14 cellular contexts compared by ENCODE assay signal in genomic region chr17:21279582-21279981, GRCh38. TPM values are rescaled to one million over a fixed set of nuclear protein-coding genes. Genes with fewer than 3 reads are reported as not detected.
DNase-seq lines count a peak whose midpoint lies in the region; ATAC-seq, FAIRE-seq and TF ChIP-seq lines count a peak whose summit lies in the region.
"Had no signal": no experiment of that assay in that cellular context is flagged by ENCODE, and none has a peak within 500 bp of the region (broad histone marks: within the 10 kb centered on the region; RNA-seq: fewer than 3 reads in every experiment).

No MANE protein-coding gene starts in this region.

- DNase-seq in activated naive CD4-positive, alpha-beta T cell treated with anti-CD3 and anti-CD28 coated beads, Interleukin-2, amount 10 ng/mL, durations not matched to agents 7 days and 5 days: no peak
- DNase-seq in activated naive CD4-positive, alpha-beta T cell treated with Interleukin-2 at 50 U/mL for 16 hours: no peak
- DNase-seq in T-helper 17 cell: no peak
- DNase-seq in glutamatergic neuron: no peak
- no peak for DNase-seq in stimulated activated effector memory CD8-positive, alpha-beta T cell treated with anti-CD3 and anti-CD28 coated beads, Interleukin-12 subunit alpha, Interleukin-12 subunit beta, amount 100 ng/mL, for 72 hours (ENCODE audit: low spot score in 2 of 2)
- DNase-seq in H54 (ENCODE audit: insufficient read length, low spot score): no peak
- DNase-seq in NCI-H526 treated with DMSO at 0.1 percent for 48 hours (lab: John Stamatoyannopoulos, UW): no peak
- no peak for DNase-seq in SKM-1 (lab: John Stamatoyannopoulos, UW; ENCODE audit: unreplicated experiment)
- DNase-seq: cortex of kidney, NCI-H187 treated with DMSO at 0.1 percent for 48 hours had no signal

- H3K36me3 Mint-ChIP-seq in activated naive CD4-positive, alpha-beta T cell treated with anti-CD3 and anti-CD28 coated beads, Interleukin-2, amount 10 ng/mL, durations not matched to agents 7 days and 5 days: no peaks in the 10 kb centered on the region
- H3K36me3 Mint-ChIP-seq in T-helper 17 cell (ENCODE audit: low read depth) (no peaks in the 10 kb centered on the region), glutamatergic neuron (ENCODE audit: unreplicated experiment) (no peaks in the 10 kb centered on the region)
- no peaks in the 10 kb centered on the region for H3K36me3 Mint-ChIP-seq in stimulated activated effector memory CD8-positive, alpha-beta T cell treated with anti-CD3 and anti-CD28 coated beads, Interleukin-12 subunit alpha, Interleukin-12 subunit beta, amount 100 ng/mL, for 72 hours

- no peak for FAIRE-seq in H54 (lab: Jason Lieb, UNC)
- FAIRE-seq: astrocyte had no signal

- peaks cover 18% of the 10 kb centered on the region for H3K27me3 Mint-ChIP-seq in activated naive CD4-positive, alpha-beta T cell treated with anti-CD3 and anti-CD28 coated beads, Interleukin-2, amount 10 ng/mL, durations not matched to agents 7 days and 5 days
- H3K27me3 Mint-ChIP-seq in T-helper 17 cell: no peaks in the 10 kb centered on the region
- H3K27me3 Mint-ChIP-seq in glutamatergic neuron (ENCODE audit: unreplicated experiment): peaks cover 23% of the 10 kb centered on the region

- no peaks in the 10 kb centered on the region for H3K9me3 Mint-ChIP-seq in activated naive CD4-positive, alpha-beta T cell treated with anti-CD3 and anti-CD28 coated beads, Interleukin-2, amount 10 ng/mL, durations not matched to agents 7 days and 5 days
- H3K9me3 Mint-ChIP-seq in glutamatergic neuron (ENCODE audit: unreplicated experiment): peaks cover 29% of the 10 kb centered on the region
- H3K9me3 Mint-ChIP-seq in stimulated activated effector memory CD8-positive, alpha-beta T cell treated with anti-CD3 and anti-CD28 coated beads, Interleukin-12 subunit alpha, Interleukin-12 subunit beta, amount 100 ng/mL, for 72 hours: no peaks in the 10 kb centered on the region

- H3K4me1 Mint-ChIP-seq in activated naive CD4-positive, alpha-beta T cell treated with anti-CD3 and anti-CD28 coated beads, Interleukin-2, amount 10 ng/mL, durations not matched to agents 7 days and 5 days: peaks cover 67% of the 10 kb centered on the region
- H3K4me1 Mint-ChIP-seq in T-helper 17 cell (peaks cover 47% of the 10 kb centered on the region), glutamatergic neuron (ENCODE audit: low read depth, unreplicated experiment) (peaks cover 21% of the 10 kb centered on the region)
- H3K4me1 Mint-ChIP-seq in stimulated activated effector memory CD8-positive, alpha-beta T cell treated with anti-CD3 and anti-CD28 coated beads, Interleukin-12 subunit alpha, Interleukin-12 subunit beta, amount 100 ng/mL, for 72 hours: peaks cover 54% of the 10 kb centered on the region

- TF ChIP-seq POLR2A in H54 (IDR thresholded peaks at IDR 0.05; ENCODE audit: low read depth, low read length): no peak

- no peak overlapping the region for H3K4me3 Mint-ChIP-seq in activated naive CD4-positive, alpha-beta T cell treated with anti-CD3 and anti-CD28 coated beads, Interleukin-2, amount 10 ng/mL, durations not matched to agents 7 days and 5 days
- no peak overlapping the region for H3K4me3 Mint-ChIP-seq in T-helper 17 cell
- peak overlapping the region; percentile 6 for H3K4me3 Mint-ChIP-seq in glutamatergic neuron (ENCODE audit: unreplicated experiment)
- no peak overlapping the region for H3K4me3 Mint-ChIP-seq in stimulated activated effector memory CD8-positive, alpha-beta T cell treated with anti-CD3 and anti-CD28 coated beads, Interleukin-12 subunit alpha, Interleukin-12 subunit beta, amount 100 ng/mL, for 72 hours

- peak overlapping the region; percentile 88 for H3K27ac Mint-ChIP-seq in activated naive CD4-positive, alpha-beta T cell treated with anti-CD3 and anti-CD28 coated beads, Interleukin-2, amount 10 ng/mL, durations not matched to agents 7 days and 5 days
- H3K27ac Mint-ChIP-seq in T-helper 17 cell (peak overlapping the region; percentile 88), glutamatergic neuron (ENCODE audit: unreplicated experiment) (no peak overlapping the region)
- H3K27ac Mint-ChIP-seq in stimulated activated effector memory CD8-positive, alpha-beta T cell treated with anti-CD3 and anti-CD28 coated beads, Interleukin-12 subunit alpha, Interleukin-12 subunit beta, amount 100 ng/mL, for 72 hours: peak overlapping the region; percentile 70

- ATAC-seq in T-helper 17 cell: no peak
- ATAC-seq in stimulated activated effector memory CD8-positive, alpha-beta T cell treated with anti-CD3 and anti-CD28 coated beads, Interleukin-12 subunit alpha, Interleukin-12 subunit beta, amount 100 ng/mL, for 72 hours: no peak

- no peaks in the 10 kb centered on the region for H3K9me3 ChIP-seq in T-helper 17 cell (ENCODE audit: control insufficient read depth, low read length, poor library complexity, severe bottlenecking)
- H3K9me3 ChIP-seq: heart left ventricle, SK-N-SH, thyroid gland had no signal

- TF ChIP-seq CTCF in glutamatergic neuron (IDR thresholded peaks at IDR 0.05; ENCODE audit: partially characterized antibody, unreplicated experiment): no peak

- CTCF ChIA-PET in activated naive CD4-positive, alpha-beta T cell treated with anti-CD3 and anti-CD28 coated beads, Interleukin-2, amount 10 ng/mL, durations not matched to agents 7 days and 5 days (lab: Charles Lee): interaction anchor here (0.8 to 2.4 kb wide), 9 partner anchors 9 to 245 kb away, joined by 3 to 19 read pairs (median 8); partner anchors contain the start of gene USP22

RNA-seq across cellular contexts. Expression of gene MAP2K3, which starts 4.9 kb away (rescaled TPM):
- total RNA-seq in T-helper 17 cell (10 to 100 TPM; 61.2 to 73.0 TPM), glutamatergic neuron (ENCODE audit: unreplicated experiment) (38.0 TPM)

RNA-seq across cellular contexts. Expression of gene NATD1, which starts 26.4 kb away (rescaled TPM):
- total RNA-seq in T-helper 17 cell: 1 to 10 TPM; 4.9 to 8.4 TPM
- total RNA-seq in glutamatergic neuron (ENCODE audit: unreplicated experiment): 45.9 TPM
